Comparison of ENCODE assay signal across 34 cellular contexts in genomic region chr6:159148641-159149040, GRCh38. TPM values are rescaled to one million over a fixed set of nuclear protein-coding genes. Genes with fewer than 3 reads are reported as not detected.
"Had no signal": no experiment of that assay in that cellular context is flagged by ENCODE, and none has a peak within 500 bp of the region (broad histone marks: within the 10 kb centered on the region; RNA-seq: fewer than 3 reads in every experiment).

No MANE protein-coding gene starts in this region.

- H3K4me1 ChIP-seq: adrenal gland, ascending aorta, breast epithelium had no signal

- H3K27ac ChIP-seq: adrenal gland, ascending aorta, body of pancreas, brain microvascular endothelial cell, breast epithelium, cardiac muscle cell had no signal

- H3K27me3 ChIP-seq: adrenal gland, ascending aorta, body of pancreas, brain microvascular endothelial cell, breast epithelium, cardiac muscle cell had no signal

- H3K36me3 ChIP-seq: adrenal gland, ascending aorta, brain microvascular endothelial cell, breast epithelium, cardiac muscle cell had no signal

- H3K4me3 ChIP-seq: adrenal gland, ascending aorta, body of pancreas, breast epithelium, cardiac muscle cell had no signal

- DNase-seq: activated effector memory CD4-positive, alpha-beta T cell treated with anti-CD3 and anti-CD28 coated beads, Interleukin-2, amount 50 U/mL, for 16 hours; activated effector memory CD4-positive, alpha-beta T cell treated with Interleukin-2 at 50 U/mL for 16 hours; activated gamma-delta T cell; activated gamma-delta T cell treated with Interleukin-2 at 50 U/mL for 16 hours; activated naive CD4-positive, alpha-beta T cell; activated naive CD4-positive, alpha-beta T cell treated with anti-CD3 and anti-CD28 coated beads for 36 hours; activated naive CD4-positive, alpha-beta T cell treated with anti-CD3 and anti-CD28 coated beads, Interleukin-2, amount 10 ng/mL, durations not matched to agents 7 days and 5 days; activated naive CD4-positive, alpha-beta T cell treated with anti-CD3 and anti-CD28 coated beads, Interleukin-2, amount 50 U/mL, for 16 hours; activated naive CD4-positive, alpha-beta T cell treated with Interleukin-2 at 50 U/mL for 16 hours; activated naive CD8-positive, alpha-beta T cell treated with anti-CD3 and anti-CD28 coated beads for 36 hours; activated naive CD8-positive, alpha-beta T cell treated with anti-CD3 and anti-CD28 coated beads, Interleukin-2, amount 10 ng/mL, durations not matched to agents 7 days and 5 days; activated naive CD8-positive, alpha-beta T cell treated with anti-CD3 and anti-CD28 coated beads, Interleukin-2, amount 50 U/mL, for 24 hours; activated T-cell treated with anti-CD3 and anti-CD28 coated beads, Interleukin-2, amount 50 U/mL, for 1 hour; activated T-cell treated with anti-CD3 and anti-CD28 coated beads, Interleukin-2, amount 50 U/mL, for 24 hours; activated T-cell treated with anti-CD3 and anti-CD28 coated beads, Interleukin-2, amount 50 U/mL, for 4 hours; activated T-cell treated with anti-CD3 and anti-CD28 coated beads, Interleukin-2, amount 50 U/mL, for 48 hours; activated T-cell treated with anti-CD3 and anti-CD28 coated beads, Interleukin-2, amount 50 U/mL, for 72 hours; adrenal gland; amniotic stem cell; amygdala; anterior cingulate cortex; aorta; body of pancreas; brain microvascular endothelial cell; caudate nucleus; central memory CD4-positive, alpha-beta T cell; cerebellar nuclear complex had no signal

- H3K9me3 ChIP-seq: adrenal gland, ascending aorta, body of pancreas, breast epithelium had no signal

RNA-seq across cellular contexts. Expression of gene FNDC1, which starts 20.6 kb away (rescaled TPM):
- total RNA-seq: activated naive CD4-positive, alpha-beta T cell treated with anti-CD3 and anti-CD28 coated beads for 36 hours; activated naive CD8-positive, alpha-beta T cell treated with anti-CD3 and anti-CD28 coated beads, Interleukin-2, amount 10 ng/mL, durations not matched to agents 7 days and 5 days; activated T-helper 1 cell treated with anti-CD3 and anti-CD28 coated beads, Interleukin-12 subunit alpha, Interleukin-12 subunit beta, Interleukin-2, Interleukin-4 antibody, amounts not matched to agents 30 ng/mL and 10 ng/mL and 1 ng/mL, durations not matched to agents 14 hours and 24 hours and 36 hours; activated T-helper 17 cell treated with anti-CD3 and anti-CD28 coated beads, Interleukin-2, amount 50 U/mL, for 72 hours; activated T-helper 2 cell treated with anti-CD3 and anti-CD28 coated beads, Interferon-gamma antibody, Interleukin-2, Interleukin-4, amounts not matched to agents 10 μg/mL and 5 μg/mL and 100 μg/mL, durations not matched to agents 14 hours and 24 hours and 36 hours; bronchial epithelial cell had no signal
